9 cellular contexts compared by ENCODE assay signal in genomic region chr3:196207159-196207832, GRCh38. TPM values are rescaled to one million over a fixed set of nuclear protein-coding genes. Genes with fewer than 3 reads are reported as not detected.
DNase-seq lines count a peak whose midpoint lies in the region; ATAC-seq, FAIRE-seq and TF ChIP-seq lines count a peak whose summit lies in the region.
"Had no signal": no experiment of that assay in that cellular context is flagged by ENCODE, and none has a peak within 500 bp of the region (broad histone marks: within the 10 kb centered on the region; RNA-seq: fewer than 3 reads in every experiment).

No MANE protein-coding gene starts in this region.

- H3K79me2 ChIP-seq in K562 (ENCODE audit: control insufficient read depth, insufficient read depth, low read length) = no peaks in the 10 kb centered on the region

- no TSS peak for BruUV-seq in K562 (replicated peaks; lab: Mats Ljungman, UMichigan)

- no peaks in the 10 kb centered on the region for H3K27me3 ChIP-seq in K562 (ENCODE audit: control insufficient read depth in 2 of 2, insufficient read depth in 2 of 2, low read length in 2 of 2)

- TF ChIP-seq CTCF in K562 (IDR thresholded peaks at IDR 0.05 in 2 of 3, conservative IDR thresholded peaks at IDR 0.05 in 1 of 3; ENCODE audit: insufficient read depth in 2 of 3, low read depth in 1 of 3, low read length in 3 of 3) = peak in 2 of 3 experiments; percentile 18 to 41; a peak in 3 of 6 replicates

- TF ChIP-seq POLR2A in K562 (conservative IDR thresholded peaks at IDR 0.05) = no peak

- no peaks in the 10 kb centered on the region for H4K20me1 ChIP-seq in K562 (replicated peaks; ENCODE audit: control insufficient read depth, insufficient read depth, low read length)

- CTCF ChIA-PET in K562 (lab: Yijun Ruan, JAX; ENCODE audit: low intra/inter-chr PET ratio) = no interaction called here

- H3K4me3 ChIP-seq in K562 (peak overlapping the region; percentile 58), urinary bladder (ENCODE audit: low read depth, low read length) (peak overlapping the region; percentile 28)

- H3K36me3 ChIP-seq in K562 (ENCODE audit: control insufficient read depth, insufficient read depth, low read length) = no peaks in the 10 kb centered on the region
- no peaks in the 10 kb centered on the region for H3K36me3 ChIP-seq in urinary bladder (ENCODE audit: insufficient read depth)

- ATAC-seq in K562 = peak; percentile 67
- peak; percentile 36 for ATAC-seq in left colon
- no peak for ATAC-seq in HG03469 (IDR thresholded peaks at IDR 0.05; ENCODE audit: unreplicated experiment)
- ATAC-seq in HG02981 (IDR thresholded peaks at IDR 0.05; ENCODE audit: unreplicated experiment) = no peak

- WGBS in K562 (ENCODE audit: insufficient coverage, low coverage, missing lambda C conversion rate) = 9% methylated on average over 27 of the region's 70 CpGs
- 13% methylated on average over 50 of the region's 70 CpGs for WGBS in urinary bladder

- no peak for TF ChIP-seq EP300 in K562 (IDR thresholded peaks at IDR 0.05; ENCODE audit: low read length)

- H3K9me3 ChIP-seq in K562 (replicated peaks; ENCODE audit: control insufficient read depth, insufficient read depth, low read depth, low read length) = no peaks in the 10 kb centered on the region

- intact Hi-C loops in K562 (cut with micrococcal nuclease) (no loop called here), left colon (cut with DNase I, micrococcal nuclease) (no loop called here)

- FAIRE-seq in K562 (lab: Jason Lieb, UNC) = no peak

- H3K9me1 ChIP-seq in K562 (ENCODE audit: control insufficient read depth, insufficient read depth, low read length) = no peaks in the 10 kb centered on the region

- peak overlapping the region; percentile 50 to 93 for H3K9ac ChIP-seq in K562 (ENCODE audit: insufficient read depth in 1 of 2, low read depth in 2 of 2, low read length in 2 of 2)

- peak; percentile 6 to 15; a peak in 2 of 4 replicates for TF ChIP-seq RAD21 in K562 (CRISPR knock-in tag; conservative IDR thresholded peaks at IDR 0.05 in 1 of 2, IDR thresholded peaks at IDR 0.05 in 1 of 2)

- peak overlapping the region; percentile 43; the same call in 1 of the 3 replicates for H3K27ac ChIP-seq in K562 (ENCODE audit: extremely low read depth, low read depth, low read length)
- H3K27ac ChIP-seq in urinary bladder (ENCODE audit: low read depth) = no peak overlapping the region
- H3K27ac ChIP-seq: epithelial cell of prostate had no signal

- H3K4me1 ChIP-seq in K562 (replicated peaks in 1 of 2; ENCODE audit: control insufficient read depth in 2 of 2, insufficient read depth in 2 of 2, low read length in 2 of 2) = peaks cover 15 to 48% of the 10 kb centered on the region in 2 experiments; a peak in 4 of 5 replicates
- no peaks in the 10 kb centered on the region for H3K4me1 ChIP-seq in urinary bladder (ENCODE audit: insufficient read depth)

- DNase-seq in stimulated activated CD4-positive, alpha-beta T cell treated with anti-CD3 and anti-CD28 coated beads, Interleukin-1b, Interleukin-23, amount 100 ng/mL, for 4 hours (ENCODE audit: low read depth in 2 of 2) = peak; percentile 44 to 49
- DNase-seq in stimulated activated CD4-positive, alpha-beta T cell treated with anti-CD3 and anti-CD28 coated beads, Interleukin-1b, Interleukin-23, amount 100 ng/mL, for 48 hours = no peak
- DNase-seq in K562 (ENCODE audit: extremely low read depth in 1 of 4, low spot score in 3 of 4) (peak; percentile 63 to 96 (median 87)), left colon (peak; percentile 29 to 59), cortex of kidney (lab: John Stamatoyannopoulos, UW) (no peak)

- POLR2A ChIA-PET in K562 (lab: Yijun Ruan, JAX) = interaction anchor here (0.6 to 1.2 kb wide), 5 partner anchors 94 to 312 kb away, joined by 3 to 7 read pairs (median 3); no protein-coding TSS in a partner anchor

- in situ Hi-C loops in K562 (cut with MboI) = loop anchor here (25.0 kb wide), 1 partner anchor 495 kb away; the partner anchor contains the start of gene MUC20

- peak overlapping the region; percentile 97 for H2AFZ ChIP-seq in K562 (ENCODE audit: low read depth, low read length)

- H3K4me2 ChIP-seq in K562 (ENCODE audit: insufficient read depth, low read length) = peak overlapping the region; percentile 96

TF ChIP-seq in K562, 482 proteins besides CTCF, POLR2A, EP300 and RAD21 (continues in another document):
- no peak for TF ChIP-seq RBM14 (IDR thresholded peaks at IDR 0.05; ENCODE audit: borderline replicate concordance, insufficient read depth, low read depth, low read length)
- no peak for TF ChIP-seq KLF10 (CRISPR knock-in tag; IDR thresholded peaks at IDR 0.05)
- peak; percentile 34 to 40; a peak in 2 of 4 replicates for TF ChIP-seq NRF1 (conservative IDR thresholded peaks at IDR 0.05 in 1 of 2, IDR thresholded peaks at IDR 0.05 in 1 of 2)
- TF ChIP-seq ZBTB17 (CRISPR knock-in tag; IDR thresholded peaks at IDR 0.05) = no peak
- TF ChIP-seq PCBP2 (IDR thresholded peaks at IDR 0.05; ENCODE audit: low read depth, low read length, poor library complexity, severe bottlenecking) = no peak
- peak; percentile 59; the same call in 1 of the 2 replicates for TF ChIP-seq CBFB (CRISPR knock-in tag; IDR thresholded peaks at IDR 0.05)
- peak; percentile 98 for TF ChIP-seq ZKSCAN1 (IDR thresholded peaks at IDR 0.05; ENCODE audit: low read depth, low read length)
- TF ChIP-seq HDAC2 (IDR thresholded peaks at IDR 0.05) = peak; percentile 28; the same call in 1 of the 2 replicates
- no peak for TF ChIP-seq ZNF24 (IDR thresholded peaks at IDR 0.05)
- no peak for TF ChIP-seq DMBX1 (CRISPR knock-in tag; IDR thresholded peaks at IDR 0.05; ENCODE audit: borderline replicate concordance)
- TF ChIP-seq ZNF23 (CRISPR knock-in tag; IDR thresholded peaks at IDR 0.05) = no peak
- TF ChIP-seq E2F6 (IDR thresholded peaks at IDR 0.05; ENCODE audit: borderline replicate concordance in 1 of 2, extremely low read depth in 1 of 2, insufficient read depth in 1 of 2, insufficient read length in 1 of 2, low read depth in 1 of 2, low read length in 1 of 2, poor library complexity in 1 of 2, severe bottlenecking in 1 of 2) = peak; percentile 76 to 79
- peak; percentile 53 for TF ChIP-seq ZFX (CRISPR knock-in tag; IDR thresholded peaks at IDR 0.05)

RNA-seq across cellular contexts. Expression of gene ZDHHC19, which starts 3.9 kb away (rescaled TPM):
- total RNA-seq in K562 (2011; cell fraction: chromatin; rRNA removed; ENCODE audit: low replicate concordance) = 2.7 and 8.2 TPM in 2 replicates
- 2.1 and 2.3 TPM in 2 replicates for total RNA-seq in K562 (2011; cell fraction: nucleolus; rRNA removed)
- 3.0 and 4.6 TPM in 2 replicates for total RNA-seq in K562 (2011; cell fraction: nucleoplasm; rRNA removed)
- total RNA-seq in K562 (2014; rRNA removed) (3.4 and 3.5 TPM in 2 replicates), K562 (2014; rRNA removed; fragmentation: Illumina TruSeq; extraction: Trizol) (0.67 and 0.98 TPM in 2 replicates), K562 (2015; rRNA removed; fragmentation: Illumina TruSeq; extraction: Trizol) (0.94 and 1.7 TPM in 2 replicates), K562 (2021) (5.5 and 6.1 TPM in 2 replicates), left colon (not detected), urinary bladder (not detected)
- polyA plus RNA-seq in K562 (2011; rRNA removed) (0.78 and 1.2 TPM in 2 replicates), K562 (2014; fragmentation: Illumina TruSeq; extraction: Trizol) (0.40 and 3.5 TPM in 2 replicates), K562 (2014; fragmentation: Nextera tagmentation; extraction: Ambion mirVana) (1 to 10 TPM; 2.0 to 2.7 TPM), K562 (2014; rRNA removed) (1.1 and 5.5 TPM in 2 replicates), urinary bladder (not detected)
- polyA plus RNA-seq in K562 (2011; cell fraction: cytosol; rRNA removed) = 0.77 and 3.4 TPM in 2 replicates
- 2.9 and 3.2 TPM in 2 replicates for polyA plus RNA-seq in K562 (2011; cell fraction: nucleus; rRNA removed)
- polyA plus RNA-seq in K562 (2012) = 3.2 and 5.2 TPM in 2 replicates
- 3.3 TPM in 1 of 2 replicates, not detected in the other for polyA minus RNA-seq in K562 (2011; rRNA and poly(A)+ RNA removed)
- polyA minus RNA-seq in K562 (2011; cell fraction: cytosol; rRNA and poly(A)+ RNA removed) = 1.6 TPM in 1 of 2 replicates, not detected in the other
- polyA minus RNA-seq in K562 (2011; cell fraction: nucleus; rRNA and poly(A)+ RNA removed) = 1.1 TPM in 1 of 2 replicates, not detected in the other

RNA-seq across cellular contexts. Expression of gene SLC51A, which starts 9.0 kb away (rescaled TPM):
- total RNA-seq in K562 (2011; cell fraction: chromatin; rRNA removed; ENCODE audit: low replicate concordance) = 0.62 TPM in 1 of 2 replicates, not detected in the other
- not detected in 2 replicates for total RNA-seq in K562 (2011; cell fraction: nucleolus; rRNA removed)
- total RNA-seq in K562 (2011; cell fraction: nucleoplasm; rRNA removed) = not detected in 2 replicates
- not detected in 2 replicates for total RNA-seq in K562 (2014; rRNA removed)
- not detected in 2 replicates for total RNA-seq in K562 (2014; rRNA removed; fragmentation: Illumina TruSeq; extraction: Trizol)
- total RNA-seq in K562 (2015; rRNA removed; fragmentation: Illumina TruSeq; extraction: Trizol) = not detected in 2 replicates
- total RNA-seq in K562 (2021) = not detected in 2 replicates
- not detected in 2 replicates for polyA plus RNA-seq in K562 (2011; rRNA removed)
- not detected in 2 replicates for polyA plus RNA-seq in K562 (2011; cell fraction: cytosol; rRNA removed)
- polyA plus RNA-seq in K562 (2011; cell fraction: nucleus; rRNA removed) = not detected in 2 replicates
- 1.1 and 1.4 TPM in 2 replicates for polyA plus RNA-seq in K562 (2012)
- not detected in 2 replicates for polyA plus RNA-seq in K562 (2014; fragmentation: Illumina TruSeq; extraction: Trizol)
- polyA plus RNA-seq in K562 (2014; fragmentation: Nextera tagmentation; extraction: Ambion mirVana) = under 1 TPM; 0.35 to 0.38 TPM
- polyA plus RNA-seq in K562 (2014; rRNA removed) = not detected in 2 replicates
- not detected in 2 replicates for polyA minus RNA-seq in K562 (2011; rRNA and poly(A)+ RNA removed)
- not detected in 2 replicates for polyA minus RNA-seq in K562 (2011; cell fraction: cytosol; rRNA and poly(A)+ RNA removed)
- not detected in 2 replicates for polyA minus RNA-seq in K562 (2011; cell fraction: nucleus; rRNA and poly(A)+ RNA removed)
- 10 to 100 TPM in 1 of 2 donors, under 1 TPM in 1; 0.46 to 86.3 TPM for total RNA-seq in left colon
- total RNA-seq in urinary bladder = not detected
- polyA plus RNA-seq in urinary bladder = 0.23 TPM

Comparison
In these comparisons a context has a peak if more than half of its experiments do, and no peak if none do; other contexts are left out.
1. DNase-seq: peak in stimulated activated CD4-positive, alpha-beta T cell treated with anti-CD3 and anti-CD28 coated beads, Interleukin-1b, Interleukin-23, amount 100 ng/mL, for 4 hours (2 of 2), K562 (4 of 4) and left colon (2 of 2); none in stimulated activated CD4-positive, alpha-beta T cell treated with anti-CD3 and anti-CD28 coated beads, Interleukin-1b, Interleukin-23, amount 100 ng/mL, for 48 hours (single experiment) and cortex of kidney (single experiment).
2. ATAC-seq: peak in K562 (single experiment) and left colon (single experiment); none in HG03469 (single experiment) and HG02981 (single experiment).